Comparison of ENCODE assay signal across 6 cellular contexts in genomic region chr16:31445931-31446330, GRCh38. TPM values are rescaled to one million over a fixed set of nuclear protein-coding genes. Genes with fewer than 3 reads are reported as not detected.
"Had no signal": no experiment of that assay in that cellular context is flagged by ENCODE, and none has a peak within 500 bp of the region (broad histone marks: within the 10 kb centered on the region; RNA-seq: fewer than 3 reads in every experiment).

No MANE protein-coding gene starts in this region.

RNA-seq across cellular contexts. Expression of gene ZNF843, which starts 3.3 kb away (rescaled TPM):
- total RNA-seq: RPMI7951 had no signal

RNA-seq across cellular contexts. Expression of gene COX6A2, which starts 17.8 kb away (rescaled TPM):
- total RNA-seq: M059J, PC-9, RPMI7951, SJSA1 had no signal
- polyA plus RNA-seq: SK-N-SH had no signal

RNA-seq across cellular contexts. Expression of gene SLC5A2, which starts 37.0 kb away (rescaled TPM):
- total RNA-seq: Right ventricle myocardium superior, RPMI7951, SJSA1 had no signal
